23 cellular contexts compared by ENCODE assay signal in genomic region chr7:116990056-116990455, GRCh38.
"Had no signal": no experiment of that assay in that cellular context is flagged by ENCODE, and none has a peak within 500 bp of the region (broad histone marks: within the 10 kb centered on the region; RNA-seq: fewer than 3 reads in every experiment).

No MANE protein-coding gene starts in this region.

- H3K9me3 ChIP-seq: body of pancreas, gastrocnemius medialis, upper lobe of right lung had no signal

- H3K36me3 ChIP-seq: gastrocnemius medialis, upper lobe of right lung had no signal

- H3K27me3 Mint-ChIP-seq: activated T-cell treated with anti-CD3 and anti-CD28 coated beads, Interleukin-2, amount 50 U/mL, for 24 hours; activated T-helper 17 cell treated with anti-CD3 and anti-CD28 coated beads, Interleukin-2, amount 50 U/mL, for 72 hours had no signal

- H3K9me3 Mint-ChIP-seq: activated T-helper 17 cell treated with anti-CD3 and anti-CD28 coated beads, Interleukin-2, amount 50 U/mL, for 72 hours; naive B cell had no signal

- H3K4me2 ChIP-seq: smooth muscle cell had no signal

- H3K27ac Mint-ChIP-seq: activated T-cell treated with anti-CD3 and anti-CD28 coated beads, Interleukin-2, amount 50 U/mL, for 24 hours; activated T-helper 17 cell treated with anti-CD3 and anti-CD28 coated beads, Interleukin-2, amount 50 U/mL, for 72 hours; naive B cell had no signal

- H3K4me3 Mint-ChIP-seq: activated T-cell treated with anti-CD3 and anti-CD28 coated beads, Interleukin-2, amount 50 U/mL, for 24 hours; activated T-helper 17 cell treated with anti-CD3 and anti-CD28 coated beads, Interleukin-2, amount 50 U/mL, for 72 hours; naive B cell had no signal

- H3K27me3 ChIP-seq: body of pancreas, gastrocnemius medialis, upper lobe of right lung had no signal

- DNase-seq: activated CD4-positive, alpha-beta T cell treated with anti-CD3 and anti-CD28 coated beads for 1 hour; activated CD4-positive, alpha-beta T cell treated with anti-CD3 and anti-CD28 coated beads, Interleukin-2, amount 50 U/mL, for 1 hour; activated naive CD4-positive, alpha-beta T cell; activated T-cell treated with anti-CD3 and anti-CD28 coated beads, Interleukin-2, amount 50 U/mL, for 24 hours; anterior cingulate cortex; body of pancreas; dermis blood vessel endothelial cell; effector memory CD4-positive, alpha-beta T cell; gastrocnemius medialis; hippocampal formation; kidney glomerular epithelial cell; mesendoderm; naive B cell; nucleus accumbens; stimulated activated CD4-positive, alpha-beta T cell treated with anti-CD3 and anti-CD28 coated beads, Interleukin-15, amount 100 ng/mL, for 24 hours; stimulated activated CD8-positive, alpha-beta memory T cell treated with anti-CD3 and anti-CD28 coated beads, Interleukin-4, amount 100 ng/mL, for 48 hours; stimulated activated naive CD4-positive, alpha-beta T cell; T-helper 9 cell; upper lobe of right lung had no signal

- H3K4me1 ChIP-seq: body of pancreas, upper lobe of right lung had no signal

- H3K36me3 Mint-ChIP-seq: naive B cell had no signal

- H3K4me3 ChIP-seq: body of pancreas, gastrocnemius medialis, smooth muscle cell, upper lobe of right lung had no signal

- H3K4me1 Mint-ChIP-seq: naive B cell had no signal

- H3K27ac ChIP-seq: body of pancreas, gastrocnemius medialis, upper lobe of right lung had no signal

- ATAC-seq: activated T-helper 17 cell treated with anti-CD3 and anti-CD28 coated beads, Interleukin-2, amount 50 U/mL, for 72 hours; body of pancreas; esophagus mucosa; gastrocnemius medialis; sciatic nerve; upper lobe of right lung had no signal
